ENCODE assay signal across 8 cellular contexts in genomic region chr1:145424612-145425435, GRCh38. TPM values are rescaled to one million over a fixed set of nuclear protein-coding genes. Genes with fewer than 3 reads are reported as not detected.
A peak's percentile ranks its signal among the peaks of the same experiment; 100 is the strongest.
DNase-seq lines count a peak whose midpoint lies in the region; ATAC-seq lines count a peak whose summit lies in the region.
"Not testable (repeated sequence)": the region's sequence is repeated elsewhere in the genome, so short reads cannot be mapped to it uniquely, and the experiment has no call there.

No MANE protein-coding gene starts in this region.

- peak; percentile 47 for ATAC-seq in GM21526 (IDR thresholded peaks at IDR 0.05; ENCODE audit: low FRiP score, unreplicated experiment)
- peak; percentile 47 for ATAC-seq in HG03442 (IDR thresholded peaks at IDR 0.05; ENCODE audit: unreplicated experiment)
- ATAC-seq in naive B cell (ENCODE audit: low read depth in 2 of 2): peak; percentile 71 to 75
- ATAC-seq in stimulated activated memory B cell treated with anti-CD40 and anti-IgM and Interleukin-4, amounts not matched to agents 10 μg/mL and 1 μg/mL and 100 μg/mL, for 72 hours: peak; percentile 88

- peak; percentile 39 for DNase-seq in DMS 273 (lab: John Stamatoyannopoulos, UW; ENCODE audit: unreplicated experiment)
- DNase-seq in SJSA1 (ENCODE audit: low read depth in 1 of 2, low spot score in 2 of 2): peak in 1 of 2 experiments; percentile 11
- DNase-seq in activated gamma-delta T cell treated with Interleukin-2 at 50 U/mL for 16 hours: peak; percentile 42
- peak; percentile 15 for DNase-seq in fibroblast of peridontal ligament (ENCODE audit: extremely low read depth)
- not testable (repeated sequence) for DNase-seq in naive B cell

- not testable (repeated sequence) for H3K4me1 ChIP-seq in SJSA1 (replicated peaks)

- H3K27ac Mint-ChIP-seq in naive B cell: peak overlapping the region; percentile 31 to 95 (median 80)
- H3K27ac Mint-ChIP-seq in stimulated activated memory B cell treated with anti-CD40 and anti-IgM and Interleukin-4, amounts not matched to agents 10 μg/mL and 1 μg/mL and 100 μg/mL, for 72 hours: peak overlapping the region; percentile 60

- not testable (repeated sequence) for H3K9me3 ChIP-seq in SJSA1 (replicated peaks)

- peaks cover 0 to 11% of the 10 kb centered on the region in 2 donors for H3K36me3 Mint-ChIP-seq in naive B cell
- H3K36me3 Mint-ChIP-seq in stimulated activated memory B cell treated with anti-CD40 and anti-IgM and Interleukin-4, amounts not matched to agents 10 μg/mL and 1 μg/mL and 100 μg/mL, for 72 hours: not testable (repeated sequence)

- peaks cover 9 to 13% (median 10%) of the 10 kb centered on the region in 3 donors for H3K4me1 Mint-ChIP-seq in naive B cell
- peaks cover 14% of the 10 kb centered on the region for H3K4me1 Mint-ChIP-seq in stimulated activated memory B cell treated with anti-CD40 and anti-IgM and Interleukin-4, amounts not matched to agents 10 μg/mL and 1 μg/mL and 100 μg/mL, for 72 hours

- H3K9me3 Mint-ChIP-seq in naive B cell: peaks cover 8 to 23% (median 16%) of the 10 kb centered on the region in 7 donors
- not testable (repeated sequence) for H3K9me3 Mint-ChIP-seq in stimulated activated memory B cell treated with anti-CD40 and anti-IgM and Interleukin-4, amounts not matched to agents 10 μg/mL and 1 μg/mL and 100 μg/mL, for 72 hours

- H3K4me3 Mint-ChIP-seq in naive B cell: peak overlapping the region; percentile 87 to 100 (median 96)
- peak overlapping the region; percentile 87 for H3K4me3 Mint-ChIP-seq in stimulated activated memory B cell treated with anti-CD40 and anti-IgM and Interleukin-4, amounts not matched to agents 10 μg/mL and 1 μg/mL and 100 μg/mL, for 72 hours

- peaks cover 26 to 30% (median 27%) of the 10 kb centered on the region in 3 donors for H3K27me3 Mint-ChIP-seq in naive B cell
- peaks cover 30% of the 10 kb centered on the region for H3K27me3 Mint-ChIP-seq in stimulated activated memory B cell treated with anti-CD40 and anti-IgM and Interleukin-4, amounts not matched to agents 10 μg/mL and 1 μg/mL and 100 μg/mL, for 72 hours

- peak overlapping the region; percentile 65 for H3K4me3 ChIP-seq in SJSA1

- not testable (repeated sequence) for H3K36me3 ChIP-seq in SJSA1

- not testable (repeated sequence) for H3K27me3 ChIP-seq in SJSA1 (replicated peaks)

- H3K27ac ChIP-seq in SJSA1: not testable (repeated sequence)

RNA-seq across cellular contexts. Expression of gene NBPF20, which starts 0.6 kb away (rescaled TPM):
- total RNA-seq in SJSA1 (2014; rRNA removed; shearing (Covaris generic)): 1.1 and 1.3 TPM in 2 replicates
- polyA plus RNA-seq in naive B cell (ENCODE audit: low read depth in 6 of 6): under 1 TPM in 5 of 6 donors, not detected in 1; 0.11 to 0.76 (median 0.31) TPM
